1 cellular context compared by ENCODE assay signal in the genomic region with DNA sequence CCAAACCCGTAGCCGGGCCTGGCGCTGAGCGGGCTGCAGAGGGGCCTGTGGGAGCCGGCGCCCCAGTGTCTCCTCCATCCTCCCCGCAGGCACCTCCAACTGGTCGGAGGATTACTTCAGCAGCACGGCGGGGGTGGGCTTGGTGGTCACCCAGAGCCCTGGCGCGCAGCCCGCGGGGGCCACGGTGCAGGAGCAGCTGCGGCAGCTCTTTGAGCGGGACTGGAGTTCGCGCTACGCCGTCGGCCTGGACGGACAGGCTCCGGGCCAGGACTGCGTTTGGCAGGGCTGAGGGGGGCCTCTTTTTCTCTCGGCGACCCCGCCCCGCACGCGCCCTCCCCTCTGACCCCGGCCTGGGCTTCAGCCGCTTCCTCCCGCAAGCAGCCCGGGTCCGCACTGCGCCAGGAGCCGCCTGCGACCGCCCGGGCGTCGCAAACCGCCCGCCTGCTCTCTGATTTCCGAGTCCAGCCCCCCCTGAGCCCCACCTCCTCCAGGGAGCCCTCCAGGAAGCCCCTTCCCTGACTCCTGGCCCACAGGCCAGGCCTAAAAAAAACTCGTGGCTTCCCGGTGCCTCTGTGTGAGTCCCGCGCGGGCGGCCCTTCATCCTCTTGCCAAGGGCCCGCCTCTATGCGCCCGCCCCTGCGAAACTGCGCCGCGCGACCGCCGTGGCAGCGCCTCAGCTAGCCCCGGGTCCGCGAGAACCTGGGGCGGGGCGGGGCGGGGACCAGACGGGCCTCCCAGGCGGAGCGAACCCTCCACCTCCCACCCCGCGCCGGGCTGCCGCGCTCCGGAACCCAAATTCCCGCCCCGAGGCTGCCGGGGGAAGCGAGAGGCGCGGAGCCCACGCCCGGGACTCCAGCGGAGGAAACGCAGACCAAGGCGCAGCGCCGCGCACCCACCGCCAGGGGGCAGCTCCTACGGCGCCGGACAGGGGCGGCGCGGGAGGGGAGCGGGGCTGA.
A peak's percentile ranks its signal among the peaks of the same experiment; 100 is the strongest.
TF ChIP-seq lines count a peak whose summit lies in the region.

No MANE protein-coding gene starts in this region.

TF ChIP-seq in GM12878, 131 proteins besides CTCF, POLR2A, EP300 and RAD21 (continued from another document):
- TF ChIP-seq RBBP5 (conservative IDR thresholded peaks at IDR 0.05) (no peak), NRF1 (conservative IDR thresholded peaks at IDR 0.05; ENCODE audit: low read depth, low read length) (no peak), ASH2L (IDR thresholded peaks at IDR 0.05; ENCODE audit: borderline replicate concordance, low read depth) (no peak), POU2F2 (IDR thresholded peaks at IDR 0.05; ENCODE audit: borderline replicate concordance, low read depth, low read length) (no peak), CHD2 (IDR thresholded peaks at IDR 0.05; ENCODE audit: borderline replicate concordance, low read depth, low read length) (no peak), MEF2A (IDR thresholded peaks at IDR 0.05; ENCODE audit: insufficient read depth, low read depth, low read length) (no peak), IKZF1 (conservative IDR thresholded peaks at IDR 0.05) (peak; percentile 63; the same call in 1 of the 2 replicates), CREB1 (IDR thresholded peaks at IDR 0.05; ENCODE audit: low read depth) (peak; percentile 42; the same call in 1 of the 2 replicates), MYB (IDR thresholded peaks at IDR 0.05; ENCODE audit: borderline replicate concordance, low read depth, low read length) (no peak), BRCA1 (IDR thresholded peaks at IDR 0.05; ENCODE audit: low read depth, low read length) (no peak), CBX5 (IDR thresholded peaks at IDR 0.05; ENCODE audit: low read depth) (peak; percentile 39; the same call in 1 of the 2 replicates), ZZZ3 (IDR thresholded peaks at IDR 0.05; ENCODE audit: control insufficient read depth, insufficient read length, low read depth) (no peak), EED (IDR thresholded peaks at IDR 0.05; ENCODE audit: low read depth) (no peak), ZNF622 (IDR thresholded peaks at IDR 0.05) (no peak)
- TF ChIP-seq, protein P1, sequence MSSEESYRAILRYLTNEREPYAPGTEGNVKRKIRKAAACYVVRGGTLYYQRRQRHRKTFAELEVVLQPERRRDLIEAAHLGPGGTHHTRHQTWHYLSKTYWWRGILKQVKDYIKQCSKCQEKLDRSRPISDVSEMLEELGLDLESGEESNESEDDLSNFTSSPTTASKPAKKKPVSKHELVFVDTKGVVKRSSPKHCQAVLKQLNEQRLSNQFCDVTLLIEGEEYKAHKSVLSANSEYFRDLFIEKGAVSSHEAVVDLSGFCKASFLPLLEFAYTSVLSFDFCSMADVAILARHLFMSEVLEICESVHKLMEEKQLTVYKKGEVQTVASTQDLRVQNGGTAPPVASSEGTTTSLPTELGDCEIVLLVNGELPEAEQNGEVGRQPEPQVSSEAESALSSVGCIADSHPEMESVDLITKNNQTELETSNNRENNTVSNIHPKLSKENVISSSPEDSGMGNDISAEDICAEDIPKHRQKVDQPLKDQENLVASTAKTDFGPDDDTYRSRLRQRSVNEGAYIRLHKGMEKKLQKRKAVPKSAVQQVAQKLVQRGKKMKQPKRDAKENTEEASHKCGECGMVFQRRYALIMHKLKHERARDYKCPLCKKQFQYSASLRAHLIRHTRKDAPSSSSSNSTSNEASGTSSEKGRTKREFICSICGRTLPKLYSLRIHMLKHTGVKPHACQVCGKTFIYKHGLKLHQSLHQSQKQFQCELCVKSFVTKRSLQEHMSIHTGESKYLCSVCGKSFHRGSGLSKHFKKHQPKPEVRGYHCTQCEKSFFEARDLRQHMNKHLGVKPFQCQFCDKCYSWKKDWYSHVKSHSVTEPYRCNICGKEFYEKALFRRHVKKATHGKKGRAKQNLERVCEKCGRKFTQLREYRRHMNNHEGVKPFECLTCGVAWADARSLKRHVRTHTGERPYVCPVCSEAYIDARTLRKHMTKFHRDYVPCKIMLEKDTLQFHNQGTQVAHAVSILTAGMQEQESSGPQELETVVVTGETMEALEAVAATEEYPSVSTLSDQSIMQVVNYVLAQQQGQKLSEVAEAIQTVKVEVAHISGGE (CRISPR knock-in tag; IDR thresholded peaks at IDR 0.05), result peak; percentile 87
- TF ChIP-seq, protein P2, sequence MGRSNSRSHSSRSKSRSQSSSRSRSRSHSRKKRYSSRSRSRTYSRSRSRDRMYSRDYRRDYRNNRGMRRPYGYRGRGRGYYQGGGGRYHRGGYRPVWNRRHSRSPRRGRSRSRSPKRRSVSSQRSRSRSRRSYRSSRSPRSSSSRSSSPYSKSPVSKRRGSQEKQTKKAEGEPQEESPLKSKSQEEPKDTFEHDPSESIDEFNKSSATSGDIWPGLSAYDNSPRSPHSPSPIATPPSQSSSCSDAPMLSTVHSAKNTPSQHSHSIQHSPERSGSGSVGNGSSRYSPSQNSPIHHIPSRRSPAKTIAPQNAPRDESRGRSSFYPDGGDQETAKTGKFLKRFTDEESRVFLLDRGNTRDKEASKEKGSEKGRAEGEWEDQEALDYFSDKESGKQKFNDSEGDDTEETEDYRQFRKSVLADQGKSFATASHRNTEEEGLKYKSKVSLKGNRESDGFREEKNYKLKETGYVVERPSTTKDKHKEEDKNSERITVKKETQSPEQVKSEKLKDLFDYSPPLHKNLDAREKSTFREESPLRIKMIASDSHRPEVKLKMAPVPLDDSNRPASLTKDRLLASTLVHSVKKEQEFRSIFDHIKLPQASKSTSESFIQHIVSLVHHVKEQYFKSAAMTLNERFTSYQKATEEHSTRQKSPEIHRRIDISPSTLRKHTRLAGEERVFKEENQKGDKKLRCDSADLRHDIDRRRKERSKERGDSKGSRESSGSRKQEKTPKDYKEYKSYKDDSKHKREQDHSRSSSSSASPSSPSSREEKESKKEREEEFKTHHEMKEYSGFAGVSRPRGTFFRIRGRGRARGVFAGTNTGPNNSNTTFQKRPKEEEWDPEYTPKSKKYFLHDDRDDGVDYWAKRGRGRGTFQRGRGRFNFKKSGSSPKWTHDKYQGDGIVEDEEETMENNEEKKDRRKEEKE (IDR thresholded peaks at IDR 0.05), result no peak
